Comparison of ENCODE assay signal across 1 cellular context in genomic region chr5:119070828-119071572, GRCh38.
TF ChIP-seq lines count a peak whose summit lies in the region.

Gene DMXL1, plus strand, starts transcription at chr5:119071087. Its CDS starts 483 bp downstream, at chr5:119071570.

TF ChIP-seq in HepG2, 621 proteins besides CTCF, POLR2A, EP300 and RAD21 (continued from another document):
- TF ChIP-seq ZNF282 (IDR thresholded peaks at IDR 0.05; ENCODE audit: partially characterized antibody) (no peak), TAF1 (CRISPR knock-in tag; IDR thresholded peaks at IDR 0.05) (peak; percentile 80), BCLAF1 (IDR thresholded peaks at IDR 0.05) (no peak), ATF6 (CRISPR knock-in tag; conservative IDR thresholded peaks at IDR 0.05) (no peak), SRSF4 (IDR thresholded peaks at IDR 0.05; ENCODE audit: low read depth, low read length, poor library complexity, severe bottlenecking) (no peak), SSRP1 (CRISPR knock-in tag; IDR thresholded peaks at IDR 0.05) (peak; percentile 48; the same call in 1 of the 2 replicates), RCOR2 (CRISPR knock-in tag; IDR thresholded peaks at IDR 0.05) (no peak), TBL1XR1 (IDR thresholded peaks at IDR 0.05; ENCODE audit: borderline replicate concordance, low read length, partially characterized antibody) (no peak), XBP1 (CRISPR knock-in tag; IDR thresholded peaks at IDR 0.05) (no peak), ZBTB14 (CRISPR knock-in tag; IDR thresholded peaks at IDR 0.05) (no peak), ZNF775 (CRISPR knock-in tag; IDR thresholded peaks at IDR 0.05; ENCODE audit: borderline replicate concordance) (no peak), ZNF225 (CRISPR knock-in tag; IDR thresholded peaks at IDR 0.05) (peak; percentile 83; the same call in 1 of the 2 replicates), PHF8 (CRISPR knock-in tag; IDR thresholded peaks at IDR 0.05) (peak; percentile 73), GZF1 (CRISPR knock-in tag; IDR thresholded peaks at IDR 0.05) (no peak), CCDC6 (CRISPR knock-in tag; IDR thresholded peaks at IDR 0.05) (no peak), ZNF777 (CRISPR knock-in tag; IDR thresholded peaks at IDR 0.05) (peak; percentile 38; the same call in 1 of the 2 replicates), ZNF574 (CRISPR knock-in tag; IDR thresholded peaks at IDR 0.05) (no peak), FLYWCH1 (CRISPR knock-in tag; IDR thresholded peaks at IDR 0.05) (no peak), ZNF703 (CRISPR knock-in tag; IDR thresholded peaks at IDR 0.05; ENCODE audit: borderline replicate concordance) (peak; percentile 65; the same call in 1 of the 2 replicates), FOSL1 (CRISPR knock-in tag; IDR thresholded peaks at IDR 0.05; ENCODE audit: borderline replicate concordance) (no peak), SAFB2 (CRISPR knock-in tag; IDR thresholded peaks at IDR 0.05; ENCODE audit: borderline replicate concordance, low read depth) (no peak; the same call in 1 of the 2 replicates), ZNF614 (CRISPR knock-in tag; IDR thresholded peaks at IDR 0.05; ENCODE audit: borderline replicate concordance) (no peak), KLF15 (CRISPR knock-in tag; IDR thresholded peaks at IDR 0.05; ENCODE audit: borderline replicate concordance) (no peak), ATF2 (CRISPR knock-in tag; IDR thresholded peaks at IDR 0.05) (no peak; the same call in none of the 2 replicates), CEBPB (IDR thresholded peaks at IDR 0.05; ENCODE audit: borderline replicate concordance, low read depth, low read length) (peak; percentile 41; the same call in 1 of the 2 replicates), ZNF720 (CRISPR knock-in tag; IDR thresholded peaks at IDR 0.05) (no peak), ZNF468 (CRISPR knock-in tag; IDR thresholded peaks at IDR 0.05) (no peak), ZNF24 (IDR thresholded peaks at IDR 0.05) (no peak), FOXK2 (IDR thresholded peaks at IDR 0.05) (no peak), BRD4 (CRISPR knock-in tag; IDR thresholded peaks at IDR 0.05) (0 out of 2 replicates have a peak, but pooled peaks have one; percentile 35), NFIC (IDR thresholded peaks at IDR 0.05; ENCODE audit: low read length) (no peak), LCORL (IDR thresholded peaks at IDR 0.05) (no peak), LCORL (CRISPR knock-in tag; IDR thresholded peaks at IDR 0.05) (no peak), HMG20A (CRISPR knock-in tag; IDR thresholded peaks at IDR 0.05; ENCODE audit: borderline replicate concordance) (no peak; the same call in 1 of the 2 replicates), HOXA5 (CRISPR knock-in tag; IDR thresholded peaks at IDR 0.05) (no peak), HIVEP1 (CRISPR knock-in tag; IDR thresholded peaks at IDR 0.05) (peak; percentile 18; the same call in 1 of the 2 replicates), GFI1 (CRISPR knock-in tag; IDR thresholded peaks at IDR 0.05; ENCODE audit: borderline replicate concordance) (no peak)
TF ChIP-seq in HepG2: peak in this region for 212.
